Comparison of ENCODE assay signal across 34 cellular contexts in the genomic region with DNA sequence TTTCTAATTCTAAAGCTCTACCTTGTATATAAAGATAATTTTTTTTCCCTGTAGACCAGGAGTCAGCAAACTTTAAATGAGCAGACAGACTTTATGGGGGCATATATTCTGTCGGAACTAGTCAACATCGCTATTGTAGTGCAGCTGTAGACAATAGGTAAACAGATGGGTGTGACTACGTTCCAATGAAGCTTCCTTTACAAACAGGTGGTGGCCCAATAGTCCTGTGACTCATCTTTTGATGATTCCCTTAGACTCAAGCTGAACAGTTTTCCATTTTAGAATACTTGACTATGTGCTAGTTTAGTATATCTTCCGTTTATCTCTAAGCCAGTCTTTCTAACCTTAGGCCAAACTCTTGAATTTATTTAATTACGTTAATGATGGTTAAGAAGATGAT. TPM values are rescaled to one million over a fixed set of nuclear protein-coding genes. Genes with fewer than 3 reads are reported as not detected.
"Had no signal": no experiment of that assay in that cellular context is flagged by ENCODE, and none has a peak within 500 bp of the region (broad histone marks: within the 10 kb centered on the region; RNA-seq: fewer than 3 reads in every experiment).

No MANE protein-coding gene starts in this region.

- H3K9ac ChIP-seq: neural progenitor cell had no signal

- ATAC-seq: activated CD4-positive, CD25-positive, alpha-beta regulatory T cell treated with anti-CD3 and anti-CD28 coated beads, Interleukin-2, amount 50 U/mL, for 24 hours; activated CD8-positive, alpha-beta T cell treated with anti-CD3 and anti-CD28 coated beads, Interleukin-2, amount 10 ng/mL, durations not matched to agents 7 days and 5 days; body of pancreas; left lung; naive thymus-derived CD8-positive, alpha-beta T cell; stimulated activated naive B cell treated with anti-CD40 and anti-IgM and Interleukin-4, amounts not matched to agents 10 μg/mL and 1 μg/mL and 100 μg/mL, for 72 hours; upper lobe of right lung had no signal

- DNase-seq: activated CD4-positive, alpha-beta T cell treated with anti-CD3 and anti-CD28 coated beads, Interleukin-2, amount 50 U/mL, for 1 hour; activated CD8-positive, alpha-beta T cell treated with anti-CD3 and anti-CD28 coated beads, Interleukin-2, amount 10 ng/mL, durations not matched to agents 7 days and 5 days; activated gamma-delta T cell treated with Interleukin-2 at 50 U/mL for 16 hours; activated T-cell treated with anti-CD3 and anti-CD28 coated beads, Interleukin-2, amount 50 U/mL, for 1 hour; anterior cingulate cortex; body of pancreas; effector CD4-positive, alpha-beta T cell; glutamatergic neuron; immature natural killer cell; left lung; naive thymus-derived CD8-positive, alpha-beta T cell; posterior cingulate gyrus; sigmoid colon; stimulated activated CD4-positive, alpha-beta T cell treated with anti-CD3 and anti-CD28 coated beads, Interleukin-15, amount 100 ng/mL, for 24 hours; stimulated activated CD4-positive, alpha-beta T cell treated with anti-CD3 and anti-CD28 coated beads, Interleukin-2, amount 100 ng/mL, for 48 hours; stimulated activated CD8-positive, alpha-beta memory T cell treated with anti-CD3 and anti-CD28 coated beads, Interleukin-4, amount 100 ng/mL, for 48 hours; stimulated activated naive B cell treated with anti-CD40 and anti-IgM and Interleukin-4, amounts not matched to agents 10 μg/mL and 1 μg/mL and 100 μg/mL, for 72 hours; upper lobe of right lung had no signal

- H3K27me3 ChIP-seq: body of pancreas, hepatocyte, left lung, neural progenitor cell, sigmoid colon, upper lobe of right lung had no signal

- H3K36me3 Mint-ChIP-seq: activated naive CD4-positive, alpha-beta T cell treated with anti-CD3 and anti-CD28 coated beads, Interleukin-2, amount 50 U/mL, for 24 hours; immature natural killer cell; naive thymus-derived CD8-positive, alpha-beta T cell; neural progenitor cell; stimulated activated naive B cell treated with anti-CD40 and anti-IgM and Interleukin-4, amounts not matched to agents 10 μg/mL and 1 μg/mL and 100 μg/mL, for 72 hours had no signal

- H3K4me3 ChIP-seq: body of pancreas, hepatocyte, left lung, lung, neural progenitor cell, sigmoid colon, smooth muscle cell, thoracic aorta, upper lobe of right lung had no signal

- H3K4me1 Mint-ChIP-seq: immature natural killer cell; naive thymus-derived CD8-positive, alpha-beta T cell; neural progenitor cell; stimulated activated naive B cell treated with anti-CD40 and anti-IgM and Interleukin-4, amounts not matched to agents 10 μg/mL and 1 μg/mL and 100 μg/mL, for 72 hours had no signal

- H3K9me3 ChIP-seq: body of pancreas, left lung, sigmoid colon, thoracic aorta, upper lobe of right lung had no signal

- H3K4me2 ChIP-seq: hepatocyte, neural progenitor cell, smooth muscle cell had no signal

- H3K27ac ChIP-seq: body of pancreas, hepatocyte, left lung, neural progenitor cell, sigmoid colon, thoracic aorta, upper lobe of right lung, VCaP had no signal

- H3K27ac Mint-ChIP-seq: activated CD8-positive, alpha-beta T cell treated with anti-CD3 and anti-CD28 coated beads, Interleukin-2, amount 10 ng/mL, durations not matched to agents 7 days and 5 days; activated naive CD4-positive, alpha-beta T cell treated with anti-CD3 and anti-CD28 coated beads, Interleukin-2, amount 50 U/mL, for 24 hours; immature natural killer cell; naive thymus-derived CD8-positive, alpha-beta T cell; neural progenitor cell; stimulated activated naive B cell treated with anti-CD40 and anti-IgM and Interleukin-4, amounts not matched to agents 10 μg/mL and 1 μg/mL and 100 μg/mL, for 72 hours; T-helper 2 cell treated with Interferon-gamma antibody and Interleukin-4, amounts not matched to agents 5 μg/mL and 100 μg/mL, for 36 hours had no signal

- H3K79me2 ChIP-seq: hepatocyte had no signal

- H3K4me1 ChIP-seq: body of pancreas, left lung, neural progenitor cell, sigmoid colon, upper lobe of right lung had no signal

- H3K4me3 Mint-ChIP-seq: activated CD8-positive, alpha-beta T cell treated with anti-CD3 and anti-CD28 coated beads, Interleukin-2, amount 10 ng/mL, durations not matched to agents 7 days and 5 days; activated naive CD4-positive, alpha-beta T cell treated with anti-CD3 and anti-CD28 coated beads, Interleukin-2, amount 50 U/mL, for 24 hours; immature natural killer cell; naive thymus-derived CD8-positive, alpha-beta T cell; neural progenitor cell; stimulated activated naive B cell treated with anti-CD40 and anti-IgM and Interleukin-4, amounts not matched to agents 10 μg/mL and 1 μg/mL and 100 μg/mL, for 72 hours; T-helper 2 cell treated with Interferon-gamma antibody and Interleukin-4, amounts not matched to agents 5 μg/mL and 100 μg/mL, for 36 hours had no signal

- H3K9me3 Mint-ChIP-seq: activated naive CD4-positive, alpha-beta T cell treated with anti-CD3 and anti-CD28 coated beads, Interleukin-2, amount 50 U/mL, for 24 hours; immature natural killer cell; naive thymus-derived CD8-positive, alpha-beta T cell; neural progenitor cell; stimulated activated naive B cell treated with anti-CD40 and anti-IgM and Interleukin-4, amounts not matched to agents 10 μg/mL and 1 μg/mL and 100 μg/mL, for 72 hours; T-helper 2 cell treated with Interferon-gamma antibody and Interleukin-4, amounts not matched to agents 5 μg/mL and 100 μg/mL, for 36 hours had no signal

- H3K36me3 ChIP-seq: left lung, neural progenitor cell, sigmoid colon, thoracic aorta, upper lobe of right lung had no signal

- H2AFZ ChIP-seq: hepatocyte, neural progenitor cell had no signal

RNA-seq across cellular contexts. Expression of a gene that starts 16.3 kb away (rescaled TPM):
- total RNA-seq: activated CD8-positive, alpha-beta T cell treated with anti-CD3 and anti-CD28 coated beads, Interleukin-2, amount 10 ng/mL, durations not matched to agents 7 days and 5 days; body of pancreas; cardiac septum; chondrocyte; frontal cortex; hepatocyte; kidney epithelial cell; naive thymus-derived CD8-positive, alpha-beta T cell; omental fat pad; renal cortical epithelial cell; sigmoid colon; thoracic aorta; upper lobe of right lung had no signal
- polyA plus RNA-seq: esophagus; hepatocyte; naive thymus-derived CD8-positive, alpha-beta T cell had no signal
